Comparison of ENCODE assay signal across 8 cellular contexts in the genomic region with DNA sequence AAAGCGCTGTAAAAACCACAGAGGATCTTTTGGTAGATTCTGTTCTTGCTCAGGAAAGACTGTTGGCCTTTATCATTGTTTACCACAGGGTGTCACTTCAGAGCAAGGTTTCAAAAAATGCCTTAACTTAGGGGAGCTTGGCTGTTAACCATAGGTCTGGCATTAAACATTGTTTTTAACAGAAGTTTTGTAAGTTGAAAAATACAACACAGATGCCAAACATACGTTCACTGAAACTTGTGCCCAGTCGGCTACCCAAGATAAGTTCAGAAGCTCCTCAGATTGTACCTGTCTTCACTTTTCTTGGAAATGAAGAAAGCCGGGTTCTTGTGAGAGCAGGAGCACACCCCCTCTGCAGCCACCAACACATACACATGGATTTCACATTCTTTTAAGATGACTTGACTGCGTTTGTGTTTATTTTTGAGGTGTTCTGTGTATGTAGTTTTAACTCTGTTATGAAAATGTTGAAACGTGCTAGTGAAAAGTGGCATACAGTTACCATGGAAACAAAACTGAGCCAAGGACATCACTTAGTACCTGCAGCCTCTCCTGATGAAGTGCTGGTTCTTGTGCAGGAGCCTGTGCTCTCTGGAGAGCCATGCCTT.
DNase-seq lines count a peak whose midpoint lies in the region; ATAC-seq, FAIRE-seq and TF ChIP-seq lines count a peak whose summit lies in the region.

No MANE protein-coding gene starts in this region.

- TF ChIP-seq CTCF in AG09319 (IDR thresholded peaks at IDR 0.05; ENCODE audit: low read depth, low read length) (peak; percentile 70), PC-9 (conservative IDR thresholded peaks at IDR 0.05) (peak; percentile 63)

- H3K9me3 Mint-ChIP-seq in natural killer cell treated with Interleukin-12 subunit alpha and Interleukin-12 subunit beta and Interleukin-15 and Interleukin-18, amount 100 ng/mL, for 72 hours: no peaks in the 10 kb centered on the region

- no peaks in the 10 kb centered on the region for H3K36me3 ChIP-seq in PC-9 (ENCODE audit: low read depth)

- H3F3A ChIP-seq in PC-9 (ENCODE audit: insufficient read depth, low read depth): no peaks in the 10 kb centered on the region

- POLR2A ChIA-PET in PC-9 (lab: Charles Lee; ENCODE audit: unreplicated experiment): no interaction called here

- peaks cover 32 to 48% of the 10 kb centered on the region in 2 donors for H3K27me3 Mint-ChIP-seq in natural killer cell treated with Interleukin-12 subunit alpha and Interleukin-12 subunit beta and Interleukin-15 and Interleukin-18, amount 100 ng/mL, for 72 hours

- no TSS peak for BruUV-seq in PC-9 (replicated peaks; lab: Mats Ljungman, UMichigan)

- H3K9me3 ChIP-seq in PC-9 (ENCODE audit: insufficient read depth, low read depth): no peaks in the 10 kb centered on the region

- TF ChIP-seq POLR2A in H54 (IDR thresholded peaks at IDR 0.05; ENCODE audit: low read depth, low read length): no peak

- H3K79me2 ChIP-seq in PC-9 (ENCODE audit: low read depth): no peaks in the 10 kb centered on the region

- H3K4me1 Mint-ChIP-seq in natural killer cell treated with Interleukin-12 subunit alpha and Interleukin-12 subunit beta and Interleukin-15 and Interleukin-18, amount 100 ng/mL, for 72 hours (ENCODE audit: low read depth in 2 of 2): peaks cover 0 to 4% of the 10 kb centered on the region in 2 donors

- no peaks in the 10 kb centered on the region for H3K36me3 Mint-ChIP-seq in natural killer cell treated with Interleukin-12 subunit alpha and Interleukin-12 subunit beta and Interleukin-15 and Interleukin-18, amount 100 ng/mL, for 72 hours

- FAIRE-seq in H54 (lab: Jason Lieb, UNC): peak; percentile 95

- no peak overlapping the region for H3K4me3 Mint-ChIP-seq in natural killer cell treated with Interleukin-12 subunit alpha and Interleukin-12 subunit beta and Interleukin-15 and Interleukin-18, amount 100 ng/mL, for 72 hours

- H3K4me2 ChIP-seq in PC-9: no peak overlapping the region

- no peak overlapping the region for H3K27ac Mint-ChIP-seq in natural killer cell treated with Interleukin-12 subunit alpha and Interleukin-12 subunit beta and Interleukin-15 and Interleukin-18, amount 100 ng/mL, for 72 hours

- H3K4me1 ChIP-seq in PC-9 (replicated peaks; ENCODE audit: insufficient read depth): no peaks in the 10 kb centered on the region

- no peak for ATAC-seq in HG03342 (IDR thresholded peaks at IDR 0.05; ENCODE audit: unreplicated experiment)
- ATAC-seq in GM21367 (IDR thresholded peaks at IDR 0.05; ENCODE audit: unreplicated experiment): no peak
- ATAC-seq in natural killer cell treated with Interleukin-12 subunit alpha and Interleukin-12 subunit beta and Interleukin-15 and Interleukin-18, amount 100 ng/mL, for 72 hours: no peak

- H3K27ac ChIP-seq in PC-9: no peak overlapping the region

- H2AFZ ChIP-seq in PC-9: no peak overlapping the region

- H3K4me3 ChIP-seq in PC-9: no peak overlapping the region

- intact Hi-C loops in PC-9 (cut with micrococcal nuclease; ENCODE audit: unreplicated experiment): loop anchor here (1.0 to 5.0 kb wide), 4 partner anchors 118 to 624 kb away; no protein-coding TSS in a partner anchor

- CTCF ChIA-PET in PC-9 (lab: Charles Lee): interaction anchor here (0.6 to 1.4 kb wide), 5 partner anchors 94 to 546 kb away, joined by 3 to 12 read pairs (median 5); no protein-coding TSS in a partner anchor

- no peaks in the 10 kb centered on the region for H3K9me2 ChIP-seq in PC-9 (ENCODE audit: insufficient read depth)

- no peaks in the 10 kb centered on the region for H3K27me3 ChIP-seq in PC-9 (ENCODE audit: insufficient read depth, low read depth)

- H4K20me1 ChIP-seq in PC-9 (ENCODE audit: insufficient read depth): no peaks in the 10 kb centered on the region

- DNase-seq in AG09319 (ENCODE audit: extremely low read depth, low read depth) (peak; percentile 35), H54 (ENCODE audit: insufficient read length, low spot score) (peak; percentile 33), PC-9 (peak; percentile 12 to 46), fibroblast of gingiva (ENCODE audit: low read depth) (peak; percentile 88), putamen (ENCODE audit: low spot score) (peak; percentile 4)
- DNase-seq in natural killer cell treated with Interleukin-12 subunit alpha and Interleukin-12 subunit beta and Interleukin-15 and Interleukin-18, amount 100 ng/mL, for 72 hours (ENCODE audit: low spot score): no peak
